9 cellular contexts compared by ENCODE assay signal in the genomic region with DNA sequence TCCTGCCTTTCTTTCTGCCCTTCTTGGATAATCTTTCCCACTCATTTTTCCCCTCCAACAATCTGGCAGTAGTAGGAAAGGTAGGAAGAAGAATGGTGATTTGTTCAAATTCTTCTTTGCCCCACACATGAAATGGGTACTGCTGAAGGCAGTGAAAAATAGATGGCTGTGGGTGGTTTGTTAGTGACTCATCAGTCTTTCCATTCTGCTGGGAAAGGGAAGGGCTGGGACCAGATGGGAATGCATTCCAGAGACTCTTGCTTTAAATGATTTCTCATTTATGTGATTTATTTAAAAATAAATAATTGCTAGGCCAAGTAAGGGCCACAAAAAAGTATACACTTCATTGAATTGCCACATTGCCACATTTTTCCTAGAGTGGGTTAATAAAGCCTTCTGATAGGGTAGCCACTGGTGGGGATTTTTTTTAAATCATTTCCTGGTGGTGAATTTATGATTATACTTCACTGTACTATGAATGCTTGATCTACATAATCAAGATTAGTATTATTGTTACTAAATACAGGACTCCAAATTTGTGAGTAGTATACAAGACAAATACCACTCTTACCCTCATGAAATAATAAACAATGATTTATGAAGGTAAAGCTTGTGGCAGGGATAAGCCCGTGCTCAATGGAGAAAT.
DNase-seq lines count a peak whose midpoint lies in the region; ATAC-seq, FAIRE-seq and TF ChIP-seq lines count a peak whose summit lies in the region.
"Had no signal": no experiment of that assay in that cellular context is flagged by ENCODE, and none has a peak within 500 bp of the region (broad histone marks: within the 10 kb centered on the region; RNA-seq: fewer than 3 reads in every experiment).

No MANE protein-coding gene starts in this region.

- no TSS peak for BruUV-seq in endothelial cell of umbilical vein (replicated peaks; lab: Mats Ljungman, UMichigan)

- H3K79me2 ChIP-seq in endothelial cell of umbilical vein (ENCODE audit: control insufficient read depth, insufficient read depth, low read length), result peaks cover 82% of the 10 kb centered on the region

- peak; percentile 62 for FAIRE-seq in endothelial cell of umbilical vein (lab: Jason Lieb, UNC)
- FAIRE-seq: G401.6 had no signal

- no peak overlapping the region for H3K4me3 ChIP-seq in endothelial cell of umbilical vein (replicated peaks in 1 of 3; ENCODE audit: insufficient read depth in 1 of 3, low read depth in 1 of 3, low read length in 3 of 3)
- no peak overlapping the region for H3K4me3 ChIP-seq in mucosa of rectum (ENCODE audit: low read length in 2 of 2)

- no peak for ATAC-seq in left lobe of liver

- H3K27ac ChIP-seq in endothelial cell of umbilical vein (ENCODE audit: insufficient read depth, low read depth, low read length) (peak overlapping the region; percentile 30), mucosa of rectum (ENCODE audit: low read depth in 2 of 2, low read length in 2 of 2) (peak overlapping the region; percentile 37 to 45)

- no peak for TF ChIP-seq POLR2A in endothelial cell of umbilical vein (IDR thresholded peaks at IDR 0.05; ENCODE audit: low read depth, low read length)

- H3K9me3 ChIP-seq in endothelial cell of umbilical vein (replicated peaks; ENCODE audit: control insufficient read depth, insufficient read depth, low read length), result no peaks in the 10 kb centered on the region
- H3K9me3 ChIP-seq in mucosa of rectum (ENCODE audit: control insufficient read depth in 2 of 2, low read length in 2 of 2), result peaks cover 0 to 8% of the 10 kb centered on the region in 2 donors

- H3K36me3 ChIP-seq in endothelial cell of umbilical vein (ENCODE audit: control insufficient read depth in 2 of 2, extremely low read depth in 1 of 2, insufficient read depth in 2 of 2, low read length in 2 of 2) (no peaks in the 10 kb centered on the region), mucosa of rectum (ENCODE audit: control insufficient read depth in 2 of 2, insufficient read depth in 2 of 2, low read length in 2 of 2) (no peaks in the 10 kb centered on the region)

- POLR2A ChIA-PET in endothelial cell of umbilical vein (lab: Charles Lee), result interaction anchor here (1.1 kb wide), 1 partner anchor 119 kb away, joined by 8 read pairs; the partner anchor contains the start of gene ZSWIM6

- H3K4me1 ChIP-seq in endothelial cell of umbilical vein (ENCODE audit: control insufficient read depth, extremely low read depth, insufficient read depth, low read length) (peaks cover 24% of the 10 kb centered on the region), mucosa of rectum (ENCODE audit: control insufficient read depth in 2 of 2, insufficient read depth in 2 of 2, low read length in 2 of 2) (peaks cover 0 to 11% of the 10 kb centered on the region in 2 donors)

- dilution Hi-C loops in endothelial cell of umbilical vein (cut with MboI; ENCODE audit: extremely low pct_ligation_motif_present, low sequenced_read_pairs), result no loop called here

- intact Hi-C loops in endothelial cell of umbilical vein (cut with micrococcal nuclease), result loop anchor here (2.0 kb wide), 1 partner anchor 41 kb away; no protein-coding TSS in a partner anchor

- DNase-seq in AG08395 (ENCODE audit: low spot score) (peak; percentile 85), NCI-H69 (lab: John Stamatoyannopoulos, UW) (peak; percentile 80), endothelial cell of umbilical vein (ENCODE audit: low read depth, low spot score) (peak; percentile 88), GF-D8 (lab: John Stamatoyannopoulos, UW) (no peak), left lobe of liver (ENCODE audit: low spot score) (no peak)
- DNase-seq in stimulated activated CD4-positive, alpha-beta T cell treated with anti-CD3 and anti-CD28 coated beads, Interleukin-2, amount 100 ng/mL, for 24 hours, result no peak
- no peak for DNase-seq in activated CD8-positive, alpha-beta memory T cell treated with anti-CD3 and anti-CD28 coated beads, Interleukin-2, amount 50 U/mL, for 4 hours

- H3K4me2 ChIP-seq in endothelial cell of umbilical vein (ENCODE audit: insufficient read depth, low read length), result peak overlapping the region; percentile 24

- H3K9ac ChIP-seq in endothelial cell of umbilical vein (replicated peaks; ENCODE audit: extremely low read depth, insufficient read depth, low read length) (no peak overlapping the region), mucosa of rectum (ENCODE audit: low read depth in 1 of 2, low read length in 2 of 2) (no peak overlapping the region)

- no peaks in the 10 kb centered on the region for H3K9me1 ChIP-seq in endothelial cell of umbilical vein (replicated peaks; ENCODE audit: control insufficient read depth, extremely low read depth, insufficient read depth, low read length)

- no peak overlapping the region for H2AFZ ChIP-seq in endothelial cell of umbilical vein (ENCODE audit: low read depth, low read length)

- no peaks in the 10 kb centered on the region for H4K20me1 ChIP-seq in endothelial cell of umbilical vein (replicated peaks; ENCODE audit: control insufficient read depth, extremely low read depth, insufficient read depth, low read length)

- no peaks in the 10 kb centered on the region for H3K27me3 ChIP-seq in endothelial cell of umbilical vein (ENCODE audit: control insufficient read depth in 2 of 2, insufficient read depth in 2 of 2, low read length in 2 of 2)
- no peaks in the 10 kb centered on the region for H3K27me3 ChIP-seq in mucosa of rectum (ENCODE audit: control insufficient read depth in 2 of 2, insufficient read depth in 2 of 2, low read length in 2 of 2)

- TF ChIP-seq CTCF in endothelial cell of umbilical vein (IDR thresholded peaks at IDR 0.05; ENCODE audit: extremely low read depth in 1 of 2, insufficient read depth in 1 of 2, low read depth in 1 of 2, low read length in 2 of 2), result no peak

- CTCF ChIA-PET in endothelial cell of umbilical vein (lab: Charles Lee), result interaction anchor here (0.7 to 1.8 kb wide), 7 partner anchors 10 to 492 kb away, joined by 3 to 6 read pairs (median 3); no protein-coding TSS in a partner anchor

TF ChIP-seq in endothelial cell of umbilical vein, 7 proteins besides CTCF, POLR2A, EP300 and RAD21:
- TF ChIP-seq JUN (IDR thresholded peaks at IDR 0.05; ENCODE audit: borderline replicate concordance, insufficient read depth, insufficient read length, low read depth) (peak; percentile 72), FOS (IDR thresholded peaks at IDR 0.05; ENCODE audit: borderline replicate concordance, insufficient read depth, low read length) (peak; percentile 81), POLR2AphosphoS5 (IDR thresholded peaks at IDR 0.05; ENCODE audit: insufficient read depth, low read depth, low read length) (no peak), EZH2 (IDR thresholded peaks at IDR 0.05; ENCODE audit: borderline replicate concordance, low read depth, low read length, severe bottlenecking) (no peak), MAX (IDR thresholded peaks at IDR 0.05; ENCODE audit: insufficient read depth, insufficient read length) (no peak)

Comparison
In these comparisons a context has a peak if more than half of its experiments do, and no peak if none do; other contexts are left out.
1. DNase-seq: peak in AG08395 (single experiment), NCI-H69 (single experiment) and endothelial cell of umbilical vein (single experiment); none in GF-D8 (single experiment), stimulated activated CD4-positive, alpha-beta T cell treated with anti-CD3 and anti-CD28 coated beads, Interleukin-2, amount 100 ng/mL, for 24 hours (0 of 2), left lobe of liver (single experiment) and activated CD8-positive, alpha-beta memory T cell treated with anti-CD3 and anti-CD28 coated beads, Interleukin-2, amount 50 U/mL, for 4 hours (single experiment).